Comparison of ENCODE assay signal across 19 cellular contexts in genomic region chr1:17472814-17473213, GRCh38. TPM values are rescaled to one million over a fixed set of nuclear protein-coding genes. Genes with fewer than 3 reads are reported as not detected.
DNase-seq lines count a peak whose midpoint lies in the region; ATAC-seq and TF ChIP-seq lines count a peak whose summit lies in the region.
"Had no signal": no experiment of that assay in that cellular context is flagged by ENCODE, and none has a peak within 500 bp of the region (broad histone marks: within the 10 kb centered on the region; RNA-seq: fewer than 3 reads in every experiment).

No MANE protein-coding gene starts in this region.

- no peaks in the 10 kb centered on the region for H4K20me1 ChIP-seq in HCT116 (ENCODE audit: insufficient read depth)
- H4K20me1 ChIP-seq: BLaER1 treated with 17β-estradiol and CSF1 and Interleukin-3, amounts not matched to agents 10 nM and 100 nM had no signal

- H3K4me3 ChIP-seq in HCT116 (replicated peaks in 1 of 2; ENCODE audit: low read depth in 1 of 2, low read length in 2 of 2) = no peak overlapping the region
- H3K4me3 ChIP-seq in body of pancreas = no peak overlapping the region
- no peak overlapping the region for H3K4me3 ChIP-seq in effector memory CD4-positive, alpha-beta T cell (ENCODE audit: insufficient read depth, low read depth, low read length, poor library complexity, severe bottlenecking)
- H3K4me3 ChIP-seq: BLaER1 treated with 17β-estradiol and CSF1 and Interleukin-3, amounts not matched to agents 10 nM and 100 nM; GM23338 had no signal

- no peak overlapping the region for H3K9ac ChIP-seq in HCT116 (ENCODE audit: low read length)
- H3K9ac ChIP-seq: BLaER1 treated with 17β-estradiol and CSF1 and Interleukin-3, amounts not matched to agents 10 nM and 100 nM had no signal

- no peaks in the 10 kb centered on the region for H3K9me2 ChIP-seq in HCT116 (ENCODE audit: insufficient read depth)

- no TSS peak for BruUV-seq in HCT116 (replicated peaks; lab: Mats Ljungman, UMichigan)

- H3K27me3 ChIP-seq in HCT116 (ENCODE audit: insufficient read depth, low read length) = no peaks in the 10 kb centered on the region
- no peaks in the 10 kb centered on the region for H3K27me3 ChIP-seq in body of pancreas
- no peaks in the 10 kb centered on the region for H3K27me3 ChIP-seq in effector memory CD4-positive, alpha-beta T cell (replicated peaks; ENCODE audit: control insufficient read depth, insufficient read depth, low read length, poor library complexity, severe bottlenecking)
- H3K27me3 ChIP-seq: BLaER1 treated with 17β-estradiol and CSF1 and Interleukin-3, amounts not matched to agents 10 nM and 100 nM had no signal

- H3K4me2 ChIP-seq in HCT116 (ENCODE audit: low read length) = peak overlapping the region; percentile 52
- H3K4me2 ChIP-seq: BLaER1 treated with 17β-estradiol and CSF1 and Interleukin-3, amounts not matched to agents 10 nM and 100 nM; GM23338 had no signal

- H3K4me1 ChIP-seq in HCT116 (ENCODE audit: control insufficient read depth in 1 of 2, insufficient read depth in 2 of 2, low read length in 2 of 2) (peaks cover 8 to 30% of the 10 kb centered on the region in 2 experiments; a peak in 3 of 4 replicates), body of pancreas (peaks cover 9% of the 10 kb centered on the region)
- no peaks in the 10 kb centered on the region for H3K4me1 ChIP-seq in effector memory CD4-positive, alpha-beta T cell (ENCODE audit: control insufficient read depth, insufficient read depth, low read length, poor library complexity, severe bottlenecking)
- H3K4me1 ChIP-seq: BLaER1 treated with 17β-estradiol and CSF1 and Interleukin-3, amounts not matched to agents 10 nM and 100 nM had no signal

- CTCF ChIA-PET in HCT116 (lab: Charles Lee) = no interaction called here

- ATAC-seq in HCT116 (peak; percentile 25), body of pancreas (peak; percentile 65), GM21360 (IDR thresholded peaks at IDR 0.05; ENCODE audit: unreplicated experiment) (no peak)
- ATAC-seq: CD8-positive, alpha-beta T cell; GM23338 had no signal

- no peaks in the 10 kb centered on the region for H3K9me3 ChIP-seq in HCT116 (ENCODE audit: control insufficient read depth in 1 of 2, insufficient read depth in 1 of 2, low read depth in 1 of 2, low read length in 2 of 2)
- H3K9me3 ChIP-seq in body of pancreas = no peaks in the 10 kb centered on the region
- no peaks in the 10 kb centered on the region for H3K9me3 ChIP-seq in effector memory CD4-positive, alpha-beta T cell (ENCODE audit: control insufficient read depth, low read length)
- H3K9me3 ChIP-seq: BLaER1 treated with 17β-estradiol and CSF1 and Interleukin-3, amounts not matched to agents 10 nM and 100 nM had no signal

- H2AFZ ChIP-seq in HCT116 (ENCODE audit: low read depth, low read length, poor library complexity, severe bottlenecking) = peak overlapping the region; percentile 78
- H2AFZ ChIP-seq: GM23338 had no signal

- peak; percentile 73 for DNase-seq in Caki2 (ENCODE audit: low read depth)
- no peak for DNase-seq in HCT116 (ENCODE audit: low read depth, low spot score)
- peak in 2 of 4 donors; percentile 6 to 27 for DNase-seq in body of pancreas
- DNase-seq in left kidney (ENCODE audit: low read depth, low spot score) = peak; percentile 63
- no peak for DNase-seq in activated naive CD4-positive, alpha-beta T cell treated with Interleukin-2 at 50 U/mL for 16 hours
- DNase-seq in effector memory CD4-positive, alpha-beta T cell = no peak
- no peak for DNase-seq in central memory CD4-positive, alpha-beta T cell
- DNase-seq: 8988T; CD8-positive, alpha-beta T cell; DMS153; DMS79; GDM1; H7; IMR-90; KBM-7 had no signal

- no peak overlapping the region for H3K27ac ChIP-seq in HCT116 (ENCODE audit: low read depth, low read length)
- H3K27ac ChIP-seq in body of pancreas = peak overlapping the region in 3 of 4 donors; percentile 8 to 25 (median 24)
- H3K27ac ChIP-seq in effector memory CD4-positive, alpha-beta T cell (ENCODE audit: insufficient read depth, low read length, poor library complexity, severe bottlenecking) = no peak overlapping the region
- H3K27ac ChIP-seq: BLaER1 treated with 17β-estradiol and CSF1 and Interleukin-3, amounts not matched to agents 10 nM and 100 nM; HL-60 had no signal

- RAD21 ChIA-PET in HCT116 (lab: Charles Lee; ENCODE audit: low non-redundant PET in 1 of 2, low total read pairs in 2 of 2, uncharacterized antibody in 2 of 2, unreplicated experiment in 2 of 2) = no interaction called here

- intact Hi-C loops in HCT116 (cut with micrococcal nuclease) (no loop called here), body of pancreas (cut with DNase I) (no loop called here)

- no peak for TF ChIP-seq POLR2A in HCT116 (IDR thresholded peaks at IDR 0.05; ENCODE audit: borderline replicate concordance, extremely low read depth, insufficient read depth, insufficient read length)
- TF ChIP-seq POLR2A in body of pancreas (IDR thresholded peaks at IDR 0.05) = no peak

- H3K36me3 ChIP-seq in HCT116 (ENCODE audit: control insufficient read depth in 1 of 2, insufficient read depth in 2 of 2, low read length in 2 of 2) (no peaks in the 10 kb centered on the region), body of pancreas (replicated peaks in 1 of 2; ENCODE audit: insufficient read depth in 1 of 2, low read depth in 2 of 2) (no peaks in the 10 kb centered on the region)
- no peaks in the 10 kb centered on the region for H3K36me3 ChIP-seq in effector memory CD4-positive, alpha-beta T cell (ENCODE audit: control insufficient read depth, insufficient read depth, low read length)
- H3K36me3 ChIP-seq: BLaER1 treated with 17β-estradiol and CSF1 and Interleukin-3, amounts not matched to agents 10 nM and 100 nM had no signal

- TF ChIP-seq CTCF in HCT116 (IDR thresholded peaks at IDR 0.05 in 2 of 3, conservative IDR thresholded peaks at IDR 0.05 in 1 of 3; ENCODE audit: borderline replicate concordance in 1 of 3, insufficient read depth in 1 of 3, low read depth in 2 of 3, low read length in 2 of 3) (no peak), body of pancreas (IDR thresholded peaks at IDR 0.05) (no peak)

- in situ Hi-C loops in Caki2 (cut with HindIII; ENCODE audit: low pct_unique_long_range_greater_than_20kb, low sequenced_read_pairs) = no loop called here

- TF ChIP-seq RAD21 in HCT116 (IDR thresholded peaks at IDR 0.05; ENCODE audit: low read depth) = no peak

- no peaks in the 10 kb centered on the region for H3K79me2 ChIP-seq in HCT116 (ENCODE audit: insufficient read depth, low read length)

- POLR2A ChIA-PET in HCT116 (lab: Charles Lee) = no interaction called here

- 40 to 48% methylated on average over 5 of the region's 5 CpGs for WGBS in body of pancreas, 2 donors

TF ChIP-seq in HCT116, 20 proteins besides CTCF, POLR2A, EP300 and RAD21:
- TF ChIP-seq ELF1 (IDR thresholded peaks at IDR 0.05; ENCODE audit: borderline replicate concordance, low read depth) = no peak
TF ChIP-seq in HCT116: peak in this region for 0.

RNA-seq across cellular contexts. Expression of gene RCC2, which starts 33.3 kb away (rescaled TPM):
- 141 and 145 TPM in 2 replicates for total RNA-seq in Caki2 (2014; rRNA removed; shearing (Covaris generic); ENCODE audit: low replicate concordance)
- total RNA-seq in HCT116 (2021; ENCODE audit: unreplicated experiment) = 178 TPM
- 126 and 133 TPM in 2 replicates for polyA plus RNA-seq in HCT116 (2012)
- 10 to 100 TPM; 19.2 to 34.3 TPM for total RNA-seq in body of pancreas

Comparison
In these comparisons a context has a peak if more than half of its experiments do, and no peak if none do; other contexts are left out.
1. DNase-seq: peak in Caki2 (single experiment) and left kidney (single experiment); none in HCT116 (single experiment), activated naive CD4-positive, alpha-beta T cell treated with Interleukin-2 at 50 U/mL for 16 hours (single experiment), effector memory CD4-positive, alpha-beta T cell (0 of 3) and central memory CD4-positive, alpha-beta T cell (single experiment).
2. H3K27ac ChIP-seq: peak in body of pancreas (3 of 4); none in HCT116 (single experiment) and effector memory CD4-positive, alpha-beta T cell (single experiment).